Comparison of ENCODE assay signal across 9 cellular contexts in the genomic region with DNA sequence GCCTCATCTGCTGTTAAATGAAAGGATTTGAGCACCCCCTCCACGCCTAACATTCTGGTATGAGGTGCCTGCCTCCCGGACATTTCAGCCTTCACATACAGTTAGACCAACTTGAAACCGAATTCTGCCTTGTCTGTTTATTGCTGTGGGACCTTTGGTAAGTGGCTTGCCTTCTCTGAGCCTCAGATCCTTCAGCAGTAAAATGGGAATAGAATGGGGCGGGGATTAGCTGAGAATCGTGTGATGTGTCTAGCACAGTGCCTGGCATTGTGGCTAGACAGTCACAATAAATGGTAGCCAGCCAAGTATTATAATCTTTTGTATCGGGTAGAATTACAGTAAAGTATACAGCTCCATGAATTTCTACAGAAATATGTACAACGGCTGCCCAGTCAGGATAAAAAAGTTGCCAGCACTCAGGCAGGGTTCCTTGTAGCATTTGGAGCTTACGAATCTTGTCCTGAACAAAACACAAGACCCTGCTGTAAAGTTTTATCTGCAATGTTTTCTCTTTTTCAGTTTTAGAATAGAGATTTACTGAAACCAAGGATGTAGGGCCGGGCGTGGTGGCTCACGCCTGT. TPM values are rescaled to one million over a fixed set of nuclear protein-coding genes. Genes with fewer than 3 reads are reported as not detected.
DNase-seq lines count a peak whose midpoint lies in the region; ATAC-seq and TF ChIP-seq lines count a peak whose summit lies in the region.
"Had no signal": no experiment of that assay in that cellular context is flagged by ENCODE, and none has a peak within 500 bp of the region (broad histone marks: within the 10 kb centered on the region; RNA-seq: fewer than 3 reads in every experiment).

No MANE protein-coding gene starts in this region.

- H3K4me1 ChIP-seq in colonic mucosa (no peaks in the 10 kb centered on the region), tibial artery (peaks cover 0 to 11% (median 8%) of the 10 kb centered on the region in 4 donors), MM.1S (ENCODE audit: low read length) (no peaks in the 10 kb centered on the region)

- H2AFZ ChIP-seq in MM.1S (ENCODE audit: low read length): no peak overlapping the region

- peaks cover 2% of the 10 kb centered on the region for H3K4me1 Mint-ChIP-seq in T-helper 2 cell treated with Interferon-gamma antibody and Interleukin-4, amounts not matched to agents 5 μg/mL and 100 μg/mL, for 36 hours (ENCODE audit: low read depth)

- H3K27me3 Mint-ChIP-seq in T-helper 2 cell treated with Interferon-gamma antibody and Interleukin-4, amounts not matched to agents 5 μg/mL and 100 μg/mL, for 36 hours (ENCODE audit: low read depth): peaks cover 42% of the 10 kb centered on the region

- no peaks in the 10 kb centered on the region for H3K36me3 ChIP-seq in colonic mucosa
- H3K36me3 ChIP-seq in tibial artery: no peaks in the 10 kb centered on the region
- no peaks in the 10 kb centered on the region for H3K36me3 ChIP-seq in MM.1S (replicated peaks; ENCODE audit: insufficient read depth, low read length)
- H3K36me3 ChIP-seq: adrenal gland had no signal

- H3F3A ChIP-seq in MM.1S (ENCODE audit: insufficient read depth, low read length): no peaks in the 10 kb centered on the region

- TF ChIP-seq CTCF in colonic mucosa (IDR thresholded peaks at IDR 0.05) (no peak), tibial artery (IDR thresholded peaks at IDR 0.05) (no peak), GM20000 (IDR thresholded peaks at IDR 0.05; ENCODE audit: extremely low read depth, missing control alignments) (no peak), MM.1S (IDR thresholded peaks at IDR 0.05; ENCODE audit: low read length) (no peak)

- H3K4me2 ChIP-seq in MM.1S (ENCODE audit: low read depth, low read length): no peak overlapping the region

- H3K9me3 Mint-ChIP-seq in T-helper 2 cell treated with Interferon-gamma antibody and Interleukin-4, amounts not matched to agents 5 μg/mL and 100 μg/mL, for 36 hours: no peaks in the 10 kb centered on the region

- DNase-seq in T-helper 2 cell treated with Interferon-gamma antibody and Interleukin-4, amounts not matched to agents 5 μg/mL and 100 μg/mL, for 36 hours (ENCODE audit: low spot score): no peak
- DNase-seq in T-helper 2 cell (no peak), colonic mucosa (no peak), medulla oblongata (ENCODE audit: extremely low spot score) (peak; percentile 47), tibial artery (no peak), GM20000 (ENCODE audit: low spot score) (no peak), MM.1S (no peak)

- H4K20me1 ChIP-seq in MM.1S (ENCODE audit: insufficient read depth, low read length): no peaks in the 10 kb centered on the region

- H3K27me3 ChIP-seq in colonic mucosa (peaks cover 3% of the 10 kb centered on the region), tibial artery (peaks cover 0 to 5% of the 10 kb centered on the region in 2 donors), MM.1S (replicated peaks; ENCODE audit: insufficient read depth, low read length) (no peaks in the 10 kb centered on the region)

- H3K27ac ChIP-seq in colonic mucosa (peak overlapping the region; percentile 72), tibial artery (peak overlapping the region in 1 of 2 donors; percentile 28), MM.1S (ENCODE audit: low read length) (no peak overlapping the region)

- no peaks in the 10 kb centered on the region for H3K79me2 ChIP-seq in MM.1S (ENCODE audit: low read length)

- H3K9me3 ChIP-seq in colonic mucosa: no peaks in the 10 kb centered on the region
- H3K9me3 ChIP-seq in tibial artery: no peaks in the 10 kb centered on the region
- H3K9me3 ChIP-seq in MM.1S (replicated peaks; ENCODE audit: insufficient read depth, low read length): no peaks in the 10 kb centered on the region
- H3K9me3 ChIP-seq: adrenal gland had no signal

- H3K36me3 Mint-ChIP-seq in T-helper 2 cell treated with Interferon-gamma antibody and Interleukin-4, amounts not matched to agents 5 μg/mL and 100 μg/mL, for 36 hours (ENCODE audit: low read depth): no peaks in the 10 kb centered on the region

- peak overlapping the region; percentile 38 for H3K4me3 Mint-ChIP-seq in T-helper 2 cell treated with Interferon-gamma antibody and Interleukin-4, amounts not matched to agents 5 μg/mL and 100 μg/mL, for 36 hours

- intact Hi-C loops in colonic mucosa (cut with DNase I) (loop anchor here (10.0 kb wide), 1 partner anchor 390 kb away; no protein-coding TSS in a partner anchor), tibial artery (cut with DNase I; ENCODE audit: low total_unique reads) (loop anchor here (10.0 kb wide), 1 partner anchor 80 kb away; the partner anchor contains the start of gene COQ7)

- H3K9me2 ChIP-seq in MM.1S (replicated peaks; ENCODE audit: insufficient read depth, low read length): no peaks in the 10 kb centered on the region

- no peak for ATAC-seq in HG03175 (IDR thresholded peaks at IDR 0.05; ENCODE audit: unreplicated experiment)

- no peak overlapping the region for H3K27ac Mint-ChIP-seq in T-helper 2 cell treated with Interferon-gamma antibody and Interleukin-4, amounts not matched to agents 5 μg/mL and 100 μg/mL, for 36 hours

- H3K4me3 ChIP-seq in colonic mucosa (peak overlapping the region; percentile 76), tibial artery (peak overlapping the region; percentile 49 to 59), MM.1S (ENCODE audit: low read length) (no peak overlapping the region)

- H3K9ac ChIP-seq in colonic mucosa (ENCODE audit: low read depth in 2 of 2, low read length in 2 of 2) (peak overlapping the region; percentile 83 to 88), MM.1S (ENCODE audit: low read length) (no peak overlapping the region)

RNA-seq across cellular contexts. Expression of gene TMC7, which starts 0.8 kb away (rescaled TPM):
- 10 to 100 TPM; 10.0 to 10.6 TPM for total RNA-seq in colonic mucosa

RNA-seq across cellular contexts. Expression of gene SMG1, which starts 58.3 kb away (rescaled TPM):
- total RNA-seq in colonic mucosa: 10 to 100 TPM; 73.6 to 83.3 TPM
